In genomic region chr2:29923110-29923721, GRCh38 we compare ENCODE assay signal across 8 cellular contexts. TPM values are rescaled to one million over a fixed set of nuclear protein-coding genes. Genes with fewer than 3 reads are reported as not detected.
DNase-seq lines count a peak whose midpoint lies in the region; ATAC-seq and TF ChIP-seq lines count a peak whose summit lies in the region.

No MANE protein-coding gene starts in this region.

- H3K4me1 Mint-ChIP-seq in neural progenitor cell, result peaks cover 19% of the 10 kb centered on the region

- no peak overlapping the region for H2AFZ ChIP-seq in neural progenitor cell (replicated peaks)

- no peak overlapping the region for H3K4me2 ChIP-seq in DOHH2 (ENCODE audit: low read length)
- H3K4me2 ChIP-seq in neural progenitor cell, result no peak overlapping the region

- no peaks in the 10 kb centered on the region for H3K36me3 ChIP-seq in DOHH2 (ENCODE audit: control insufficient read depth, low read length)
- H3K36me3 ChIP-seq in neural progenitor cell, result no peaks in the 10 kb centered on the region

- H3K27me3 ChIP-seq in DOHH2 (ENCODE audit: control insufficient read depth, low read length) (peaks cover 13% of the 10 kb centered on the region), neural progenitor cell (peaks cover 69% of the 10 kb centered on the region)

- H3K27ac Mint-ChIP-seq in neural progenitor cell, result no peak overlapping the region

- no peak overlapping the region for H3K4me3 Mint-ChIP-seq in neural progenitor cell

- H3F3A ChIP-seq in DOHH2 (ENCODE audit: control insufficient read depth, insufficient read depth) (no peaks in the 10 kb centered on the region), neural progenitor cell (ENCODE audit: low read depth) (no peaks in the 10 kb centered on the region)

- H3K9ac ChIP-seq in neural progenitor cell, result no peak overlapping the region

- peak; percentile 88 for TF ChIP-seq CTCF in DOHH2 (IDR thresholded peaks at IDR 0.05; ENCODE audit: low read depth, low read length, poor library complexity, severe bottlenecking)
- TF ChIP-seq CTCF in neural progenitor cell (IDR thresholded peaks at IDR 0.05), result peak; percentile 99

- H3K4me3 ChIP-seq in DOHH2 (ENCODE audit: low read length) (no peak overlapping the region), neural progenitor cell (no peak overlapping the region)

- H3K9me3 ChIP-seq in DOHH2 (ENCODE audit: control insufficient read depth, insufficient read depth, low read length) (no peaks in the 10 kb centered on the region), neural progenitor cell (ENCODE audit: low read depth) (no peaks in the 10 kb centered on the region)

- H3K79me2 ChIP-seq in DOHH2 (ENCODE audit: control insufficient read depth, low read length) (no peaks in the 10 kb centered on the region), neural progenitor cell (ENCODE audit: low read depth) (no peaks in the 10 kb centered on the region)

- H3K4me1 ChIP-seq in DOHH2 (ENCODE audit: control insufficient read depth, low read length) (no peaks in the 10 kb centered on the region), neural progenitor cell (peaks cover 9% of the 10 kb centered on the region)

- no peaks in the 10 kb centered on the region for H3K9me3 Mint-ChIP-seq in neural progenitor cell

- no peak overlapping the region for H3K27ac ChIP-seq in DOHH2 (ENCODE audit: low read depth, low read length)
- no peak overlapping the region for H3K27ac ChIP-seq in neural progenitor cell

- ATAC-seq in HG03354 (IDR thresholded peaks at IDR 0.05; ENCODE audit: poor library complexity, severe bottlenecking, unreplicated experiment) (peak; percentile 48), GM18870 (IDR thresholded peaks at IDR 0.05; ENCODE audit: unreplicated experiment) (no peak), GM19463 (IDR thresholded peaks at IDR 0.05; ENCODE audit: unreplicated experiment) (no peak)

- no peaks in the 10 kb centered on the region for H3K9me2 ChIP-seq in DOHH2 (replicated peaks; ENCODE audit: control insufficient read depth, low read length)

- peaks cover 11% of the 10 kb centered on the region for H3K27me3 Mint-ChIP-seq in neural progenitor cell (ENCODE audit: insufficient read depth, low read depth)

- no peaks in the 10 kb centered on the region for H3K36me3 Mint-ChIP-seq in neural progenitor cell

- H4K20me1 ChIP-seq in DOHH2 (ENCODE audit: control insufficient read depth, insufficient read depth, low read depth, low read length) (no peaks in the 10 kb centered on the region), neural progenitor cell (ENCODE audit: low read depth) (peaks cover 24% of the 10 kb centered on the region)

- peak; percentile 31 for DNase-seq in NCI-H526 treated with DMSO at 0.1 percent for 48 hours (lab: John Stamatoyannopoulos, UW)
- DNase-seq in activated CD8-positive, alpha-beta memory T cell treated with anti-CD3 and anti-CD28 coated beads, Interleukin-2, amount 50 U/mL, for 4 hours, result peak; percentile 37
- peak; percentile 38 for DNase-seq in fibroblast of gingiva (ENCODE audit: low read depth)
- DNase-seq in neural progenitor cell (ENCODE audit: low spot score), result peak; percentile 87

RNA-seq across cellular contexts. Expression of gene ALK, which starts 1.8 kb away (rescaled TPM):
- 0.06 TPM in 1 of 2 replicates, not detected in the other for total RNA-seq in neural progenitor cell (ENCODE audit: low replicate concordance)

Comparison
In these comparisons a context has a peak if more than half of its experiments do, and no peak if none do; other contexts are left out.
1. DNase-seq: peak in every context shown above with its lines; median percentile 87 in neural progenitor cell; 38 in fibroblast of gingiva; 37 in activated CD8-positive, alpha-beta memory T cell treated with anti-CD3 and anti-CD28 coated beads, Interleukin-2, amount 50 U/mL, for 4 hours; 31 in NCI-H526 treated with DMSO at 0.1 percent for 48 hours.